ENCODE assay signal across 17 cellular contexts in the genomic region with DNA sequence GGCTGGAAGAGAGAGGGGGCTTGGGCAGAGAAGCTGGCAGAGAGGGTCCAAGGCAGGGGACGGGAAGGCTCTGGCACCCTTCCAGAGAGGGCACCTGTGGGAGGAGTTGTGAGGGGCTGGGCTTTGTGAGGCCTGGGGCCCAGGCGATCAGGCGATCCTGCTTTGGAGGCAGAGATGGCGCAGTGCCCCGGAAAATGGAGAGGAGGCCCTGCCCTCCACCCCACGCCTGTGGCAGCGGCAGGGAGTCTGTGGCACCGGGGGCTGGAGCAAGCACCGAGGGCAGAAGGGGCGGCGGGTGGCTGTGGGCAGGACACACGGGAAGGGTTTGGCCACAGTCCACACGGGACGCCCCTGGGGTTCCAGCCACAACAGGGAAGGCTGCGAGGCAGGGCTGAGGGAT. TPM values are rescaled to one million over a fixed set of nuclear protein-coding genes. Genes with fewer than 3 reads are reported as not detected.
"Had no signal": no experiment of that assay in that cellular context is flagged by ENCODE, and none has a peak within 500 bp of the region (broad histone marks: within the 10 kb centered on the region; RNA-seq: fewer than 3 reads in every experiment).

No MANE protein-coding gene starts in this region.

- H3K9me3 Mint-ChIP-seq: stimulated activated naive CD8-positive, alpha-beta T cell treated with anti-CD3 and anti-CD28 coated beads, Interleukin-15, Interleukin-2, amounts not matched to agents 100 ng/mL and 50 ng/mL, for 24 hours had no signal

- H2AFZ ChIP-seq: hepatocyte had no signal

- H3K27me3 ChIP-seq: dorsolateral prefrontal cortex, hepatocyte had no signal

- H3K9me3 ChIP-seq: mucosa of descending colon, thoracic aorta had no signal

- H3K4me3 Mint-ChIP-seq: naive thymus-derived CD8-positive, alpha-beta T cell; stimulated activated naive CD8-positive, alpha-beta T cell treated with anti-CD3 and anti-CD28 coated beads, Interleukin-15, Interleukin-2, amounts not matched to agents 100 ng/mL and 50 ng/mL, for 24 hours had no signal

- ATAC-seq: mucosa of descending colon; naive thymus-derived CD8-positive, alpha-beta T cell had no signal

- DNase-seq: dorsolateral prefrontal cortex; effector CD8-positive, alpha-beta T cell; foreskin melanocyte; head of caudate nucleus; mucosa of descending colon; naive thymus-derived CD8-positive, alpha-beta T cell; posterior cingulate gyrus; small intestine; stimulated activated CD4-positive, alpha-beta T cell treated with anti-CD3 and anti-CD28 coated beads, Interleukin-12 subunit alpha, Interleukin-12 subunit beta, amount 100 ng/mL, for 4 hours; trophoblast cell had no signal

- H3K79me2 ChIP-seq: hepatocyte had no signal

- H3K27ac ChIP-seq: coronary artery, dorsolateral prefrontal cortex, hepatocyte, thoracic aorta had no signal

- H3K4me3 ChIP-seq: coronary artery, dorsolateral prefrontal cortex, hepatocyte, mucosa of descending colon, thoracic aorta had no signal

- H3K4me2 ChIP-seq: hepatocyte had no signal

- H3K36me3 ChIP-seq: thoracic aorta had no signal

- H3K36me3 Mint-ChIP-seq: naive thymus-derived CD8-positive, alpha-beta T cell had no signal

RNA-seq across cellular contexts. Expression of a gene that starts 36.5 kb away (rescaled TPM):
- total RNA-seq: lung microvascular endothelial cell; naive thymus-derived CD8-positive, alpha-beta T cell; pulmonary artery endothelial cell had no signal
- polyA plus RNA-seq: naive thymus-derived CD8-positive, alpha-beta T cell; neural cell had no signal
